In genomic region chr18:76390452-76391035, GRCh38 we compare ENCODE assay signal across 1 cellular context.
TF ChIP-seq lines count a peak whose summit lies in the region.

No MANE protein-coding gene starts in this region.

TF ChIP-seq in GM12878, 131 proteins besides CTCF, POLR2A, EP300 and RAD21 (continued from another document):
- no peak for TF ChIP-seq BCLAF1 (IDR thresholded peaks at IDR 0.05)
- no peak for TF ChIP-seq TBL1XR1 (IDR thresholded peaks at IDR 0.05; ENCODE audit: low read depth, low read length)
